9 cellular contexts compared by ENCODE assay signal in the genomic region with DNA sequence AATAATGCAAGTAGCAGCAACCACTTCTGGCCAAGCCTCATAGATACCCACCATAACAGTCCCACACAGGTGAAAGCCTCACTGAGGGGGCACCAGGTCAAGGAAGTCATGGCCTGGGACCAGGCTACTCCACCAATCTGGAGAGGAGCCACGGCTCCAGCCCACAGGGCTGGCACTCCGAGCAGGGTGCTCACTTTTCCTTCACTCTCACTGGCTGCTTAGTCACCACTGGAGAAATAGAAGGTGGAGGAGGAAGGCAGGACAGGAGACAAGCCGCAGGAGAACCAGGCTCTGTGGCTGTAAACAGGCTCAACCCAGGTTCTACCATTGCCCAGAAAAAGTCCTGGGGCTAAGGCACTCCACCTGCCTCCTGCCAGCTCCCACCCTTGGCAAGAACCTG. TPM values are rescaled to one million over a fixed set of nuclear protein-coding genes. Genes with fewer than 3 reads are reported as not detected.
DNase-seq lines count a peak whose midpoint lies in the region; ATAC-seq, FAIRE-seq and TF ChIP-seq lines count a peak whose summit lies in the region.
"Had no signal": no experiment of that assay in that cellular context is flagged by ENCODE, and none has a peak within 500 bp of the region (broad histone marks: within the 10 kb centered on the region; RNA-seq: fewer than 3 reads in every experiment).

No MANE protein-coding gene starts in this region.

- no peaks in the 10 kb centered on the region for H4K20me1 ChIP-seq in GM12878 (ENCODE audit: control insufficient read depth, insufficient read depth)

- no peak overlapping the region for H4K8ac ChIP-seq in mesendoderm (ENCODE audit: low read depth, low read length)

- H3K9me3 ChIP-seq in GM12878 (replicated peaks; ENCODE audit: control insufficient read depth, insufficient read depth, low read length), result no peaks in the 10 kb centered on the region

- peak overlapping the region; percentile 99 for H3K4me2 ChIP-seq in GM12878 (ENCODE audit: control insufficient read depth, insufficient read depth)
- H3K4me2 ChIP-seq in mesendoderm (ENCODE audit: low read length), result peak overlapping the region; percentile 45

- no TSS peak for BruUV-seq in GM12878 (replicated peaks; lab: Mats Ljungman, UMichigan)

- FAIRE-seq in GM12878 (lab: Jason Lieb, UNC), result no peak

- in situ Hi-C loops in GM12878 (cut with MboI), result no loop called here

- H4K5ac ChIP-seq in mesendoderm (ENCODE audit: low read length), result no peak overlapping the region

- POLR2A ChIA-PET in GM12878 (lab: Charles Lee), result interaction anchor here (0.5 to 2.6 kb wide), 2 partner anchors 26 to 42 kb away, joined by 7 to 15 read pairs; partner anchors contain the start of gene QRICH1

- H3K4me3 ChIP-seq in HL-60 (replicated peaks; ENCODE audit: insufficient read depth, low read length) (peak overlapping the region; percentile 96), GM12878 (peak overlapping the region; percentile 100), mesendoderm (ENCODE audit: low read length) (no peak overlapping the region)

- intact Hi-C loops in GM12878 (cut with micrococcal nuclease; ENCODE audit: unreplicated experiment), result no loop called here
- intact Hi-C loops in sciatic nerve (cut with DNase I), result no loop called here

- ATAC-seq in GM12878 (no peak), GM21447 (IDR thresholded peaks at IDR 0.05; ENCODE audit: unreplicated experiment) (no peak), sciatic nerve (no peak)

- H3K9ac ChIP-seq in GM12878 (ENCODE audit: control insufficient read depth, insufficient read depth, low read length) (peak overlapping the region; percentile 85), mesendoderm (ENCODE audit: low read length) (peak overlapping the region; percentile 99)

- H3K79me2 ChIP-seq in GM12878 (ENCODE audit: control insufficient read depth, insufficient read depth, low read length) (peaks cover 15% of the 10 kb centered on the region), mesendoderm (ENCODE audit: control insufficient read depth, insufficient read depth, low read length) (peaks cover 8% of the 10 kb centered on the region)

- peak overlapping the region; percentile 97 for H3K27ac ChIP-seq in 22Rv1
- H3K27ac ChIP-seq in HL-60 (replicated peaks), result peak overlapping the region; percentile 87
- peak overlapping the region; percentile 79 for H3K27ac ChIP-seq in GM12878 (ENCODE audit: control insufficient read depth, insufficient read depth)
- no peak overlapping the region for H3K27ac ChIP-seq in mesendoderm (ENCODE audit: low read depth, low read length)

- no peak overlapping the region for H3K18ac ChIP-seq in mesendoderm (ENCODE audit: low read length)

- no peak overlapping the region for H3K4ac ChIP-seq in mesendoderm (ENCODE audit: low read depth, low read length)

- H3K23ac ChIP-seq in mesendoderm (ENCODE audit: low read length), result no peak overlapping the region

- CTCF ChIA-PET in GM12878 (lab: Yijun Ruan, JAX), result interaction anchor here (2.3 kb wide), 1 partner anchor 25 kb away, joined by 12 read pairs; the partner anchor contains the start of gene QRICH1

- TF ChIP-seq POLR2A in GM12878 (IDR thresholded peaks at IDR 0.05; ENCODE audit: low read depth, low read length), result no peak

- H3K56ac ChIP-seq in mesendoderm (ENCODE audit: low read length), result peak overlapping the region; percentile 99

- TF ChIP-seq EP300 in GM12878 (IDR thresholded peaks at IDR 0.05; ENCODE audit: borderline replicate concordance in 1 of 2, control insufficient read depth in 1 of 2, low read depth in 2 of 2, low read length in 2 of 2), result no peak

- H3K4me1 ChIP-seq in GM12878 (ENCODE audit: control insufficient read depth, insufficient read depth, low read length) (peaks cover 10% of the 10 kb centered on the region), mesendoderm (ENCODE audit: control insufficient read depth, low read depth, low read length) (peaks cover 2% of the 10 kb centered on the region)

- SMC1A ChIA-PET in GM12878 (lab: Charles Lee; ENCODE audit: uncharacterized antibody, unreplicated experiment), result no interaction called here

- H3K27me3 ChIP-seq in HL-60 (ENCODE audit: insufficient read depth, poor library complexity, severe bottlenecking), result no peaks in the 10 kb centered on the region
- no peaks in the 10 kb centered on the region for H3K27me3 ChIP-seq in GM12878 (replicated peaks in 1 of 2; ENCODE audit: control insufficient read depth in 2 of 2, insufficient read depth in 2 of 2, low read length in 1 of 2)
- H3K27me3 ChIP-seq in mesendoderm (ENCODE audit: insufficient read depth, low read length, poor library complexity), result no peaks in the 10 kb centered on the region

- TF ChIP-seq CTCF in 22Rv1 (IDR thresholded peaks at IDR 0.05), result no peak
- TF ChIP-seq CTCF in HL-60 (IDR thresholded peaks at IDR 0.05; ENCODE audit: insufficient read depth, low read length), result no peak
- TF ChIP-seq CTCF in GM12878 (IDR thresholded peaks at IDR 0.05 in 2 of 3, conservative IDR thresholded peaks at IDR 0.05 in 1 of 3; ENCODE audit: control insufficient read depth in 2 of 3, extremely low read depth in 1 of 3, insufficient read depth in 1 of 3, low read depth in 3 of 3, low read length in 3 of 3), result no peak
- TF ChIP-seq CTCF in GM20000 (IDR thresholded peaks at IDR 0.05; ENCODE audit: extremely low read depth, missing control alignments), result no peak

- WGBS in GM12878 (ENCODE audit: insufficient coverage, insufficient replicate concordance, low lambda C conversion rate, missing lambda C conversion rate), result 45% methylated on average over 3 of the region's 3 CpGs
- WGBS in mesendoderm (ENCODE audit: extremely low coverage, insufficient coverage, low lambda C conversion rate), result no CpG with 5 or more reads among the region's 3 CpGs

- no peak for DNase-seq in HL-60 (ENCODE audit: low read depth in 1 of 2, low spot score in 1 of 2)
- no peak for DNase-seq in GM12878 (ENCODE audit: low read depth, low spot score)
- no peak for DNase-seq in mesendoderm
- no peak for DNase-seq in NK-92 treated with Interleukin-12 subunit alpha and Interleukin-12 subunit beta, amount 100 ng/mL, for 24 hours (lab: John Stamatoyannopoulos, UW)
- DNase-seq in GM20000 (ENCODE audit: low spot score), result no peak
- DNase-seq in sciatic nerve (ENCODE audit: low spot score), result no peak
- DNase-seq: NCI-H1694 treated with DMSO at 0.1 percent for 48 hours had no signal

- H2BK5ac ChIP-seq in mesendoderm (ENCODE audit: low read length), result no peak overlapping the region

- H2AK5ac ChIP-seq in mesendoderm (ENCODE audit: low read length), result no peak overlapping the region

- no peak overlapping the region for H2BK15ac ChIP-seq in mesendoderm (replicated peaks; ENCODE audit: low read depth)

- RAD21 ChIA-PET in GM12878 (lab: Charles Lee; ENCODE audit: unreplicated experiment), result no interaction called here

- TF ChIP-seq RAD21 in GM12878 (IDR thresholded peaks at IDR 0.05; ENCODE audit: insufficient read depth, low read depth, low read length), result no peak

- peaks cover 16 to 24% of the 10 kb centered on the region in 2 experiments for H3K36me3 ChIP-seq in GM12878 (ENCODE audit: control insufficient read depth in 2 of 2, insufficient read depth in 2 of 2, low read length in 1 of 2)
- H3K36me3 ChIP-seq in mesendoderm (ENCODE audit: control insufficient read depth, insufficient read depth, low read length), result peaks cover 9% of the 10 kb centered on the region

- no peak overlapping the region for H2AFZ ChIP-seq in GM12878 (ENCODE audit: control insufficient read depth, low read depth, low read length)

- H2BK120ac ChIP-seq in mesendoderm (ENCODE audit: low read depth, low read length), result no peak overlapping the region

- peaks cover 7% of the 10 kb centered on the region for H3K79me1 ChIP-seq in mesendoderm (ENCODE audit: low read length)

RNA-seq across cellular contexts. Expression of gene USP19, which starts 1.2 kb away (rescaled TPM):
- 44.3 and 49.9 TPM in 2 replicates for total RNA-seq in GM12878 (2013; cell fraction: nucleolus; rRNA removed)
- 33.6 and 35.2 TPM in 2 replicates for total RNA-seq in GM12878 (2014; rRNA removed)
- 16.1 and 16.6 TPM in 2 replicates for total RNA-seq in GM12878 (2014; rRNA removed; fragmentation: Illumina TruSeq; extraction: Trizol)
- 62.2 and 64.2 TPM in 2 replicates for total RNA-seq in GM12878 (2021)
- 23.8 TPM for polyA plus RNA-seq in GM12878 (2011; ENCODE audit: low read depth)
- 28.1 and 41.7 TPM in 2 replicates for polyA plus RNA-seq in GM12878 (2011; rRNA removed)
- 46.1 and 62.5 TPM in 2 replicates for polyA plus RNA-seq in GM12878 (2011; cell fraction: cytosol; rRNA removed)
- polyA plus RNA-seq in GM12878 (2011; cell fraction: nucleus; rRNA removed), result 150 and 158 TPM in 2 replicates
- 25.7 and 27.6 TPM in 2 replicates for polyA plus RNA-seq in GM12878 (2012)
- 11.1 and 25.7 TPM in 2 replicates for polyA plus RNA-seq in GM12878 (2014; fragmentation: Illumina TruSeq; extraction: Trizol)
- under 1 TPM; 0.24 to 0.68 TPM for polyA plus RNA-seq in GM12878 (2014; fragmentation: Nextera tagmentation; extraction: Ambion mirVana)
- polyA plus RNA-seq in GM12878 (2014; rRNA removed), result 40.7 and 44.8 TPM in 2 replicates
- 10 to 100 TPM; 32.7 to 36.6 TPM for polyA plus RNA-seq in GM12878 (2016; fragmentation: Nextera tagmentation; extraction: Ambion mirVana)
- polyA minus RNA-seq in GM12878 (2011; rRNA and poly(A)+ RNA removed), result 102 and 109 TPM in 2 replicates
- 24.2 and 26.1 TPM in 2 replicates for polyA minus RNA-seq in GM12878 (2011; cell fraction: cytosol; rRNA and poly(A)+ RNA removed)
- 25.5 and 46.9 TPM in 2 replicates for polyA minus RNA-seq in GM12878 (2011; cell fraction: nucleus; rRNA and poly(A)+ RNA removed)
- polyA plus RNA-seq in mesendoderm (2013, experiment 1 of 2), result 21.6 TPM
- 23.3 TPM for polyA plus RNA-seq in mesendoderm (2013, experiment 2 of 2)
- 55.7 TPM for total RNA-seq in sciatic nerve

RNA-seq across cellular contexts. Expression of gene LAMB2, which starts 13.4 kb away (rescaled TPM):
- 0.61 and 2.9 TPM in 2 replicates for total RNA-seq in GM12878 (2013; cell fraction: nucleolus; rRNA removed)
- total RNA-seq in GM12878 (2014; rRNA removed), result 0.23 TPM in 1 of 2 replicates, not detected in the other
- total RNA-seq in GM12878 (2014; rRNA removed; fragmentation: Illumina TruSeq; extraction: Trizol), result not detected in 2 replicates
- 3.2 and 3.3 TPM in 2 replicates for total RNA-seq in GM12878 (2021)
- polyA plus RNA-seq in GM12878 (2011; ENCODE audit: low read depth), result not detected
- polyA plus RNA-seq in GM12878 (2011; rRNA removed), result 0.18 TPM in 1 of 2 replicates, not detected in the other
- 0.15 and 0.42 TPM in 2 replicates for polyA plus RNA-seq in GM12878 (2011; cell fraction: cytosol; rRNA removed)
- polyA plus RNA-seq in GM12878 (2011; cell fraction: nucleus; rRNA removed), result 3.9 and 5.4 TPM in 2 replicates
- 0.44 TPM in 1 of 2 replicates, not detected in the other for polyA plus RNA-seq in GM12878 (2012)
- polyA plus RNA-seq in GM12878 (2014; fragmentation: Illumina TruSeq; extraction: Trizol), result 0.13 TPM in 1 of 2 replicates, not detected in the other
- not detected for polyA plus RNA-seq in GM12878 (2014; fragmentation: Nextera tagmentation; extraction: Ambion mirVana)
- 0.24 and 0.64 TPM in 2 replicates for polyA plus RNA-seq in GM12878 (2014; rRNA removed)
- polyA plus RNA-seq in GM12878 (2016; fragmentation: Nextera tagmentation; extraction: Ambion mirVana), result 1 to 10 TPM in 1 of 2 experiments, under 1 TPM in 1; 0.67 to 1.0 TPM
- polyA minus RNA-seq in GM12878 (2011; rRNA and poly(A)+ RNA removed), result 0.31 TPM in 1 of 2 replicates, not detected in the other
- not detected in 2 replicates for polyA minus RNA-seq in GM12878 (2011; cell fraction: cytosol; rRNA and poly(A)+ RNA removed)
- polyA minus RNA-seq in GM12878 (2011; cell fraction: nucleus; rRNA and poly(A)+ RNA removed), result 0.97 TPM in 1 of 2 replicates, not detected in the other
- polyA plus RNA-seq in mesendoderm (2013, experiment 1 of 2), result 60.3 TPM
- polyA plus RNA-seq in mesendoderm (2013, experiment 2 of 2), result 62.4 TPM
- total RNA-seq in sciatic nerve, result 515 TPM

RNA-seq across cellular contexts. Expression of gene QARS1, which starts 14.9 kb away (rescaled TPM):
- total RNA-seq in GM12878 (2013; cell fraction: nucleolus; rRNA removed), result 216 and 218 TPM in 2 replicates
- 461 and 476 TPM in 2 replicates for total RNA-seq in GM12878 (2014; rRNA removed)
- 199 and 212 TPM in 2 replicates for total RNA-seq in GM12878 (2014; rRNA removed; fragmentation: Illumina TruSeq; extraction: Trizol)
- total RNA-seq in GM12878 (2021), result 369 and 380 TPM in 2 replicates
- polyA plus RNA-seq in GM12878 (2011; ENCODE audit: low read depth), result 218 TPM
- 144 and 309 TPM in 2 replicates for polyA plus RNA-seq in GM12878 (2011; rRNA removed)
- polyA plus RNA-seq in GM12878 (2011; cell fraction: cytosol; rRNA removed), result 527 and 634 TPM in 2 replicates
- polyA plus RNA-seq in GM12878 (2011; cell fraction: nucleus; rRNA removed), result 904 and 1,136 TPM in 2 replicates
- 327 and 350 TPM in 2 replicates for polyA plus RNA-seq in GM12878 (2012)
- polyA plus RNA-seq in GM12878 (2014; fragmentation: Illumina TruSeq; extraction: Trizol), result 249 and 362 TPM in 2 replicates
- 100 to 1,000 TPM; 229 to 328 TPM for polyA plus RNA-seq in GM12878 (2014; fragmentation: Nextera tagmentation; extraction: Ambion mirVana)
- 385 and 397 TPM in 2 replicates for polyA plus RNA-seq in GM12878 (2014; rRNA removed)
- polyA plus RNA-seq in GM12878 (2016; fragmentation: Nextera tagmentation; extraction: Ambion mirVana), result 100 to 1,000 TPM; 168 to 185 TPM
- polyA minus RNA-seq in GM12878 (2011; rRNA and poly(A)+ RNA removed), result 263 and 286 TPM in 2 replicates
- 87.8 and 145 TPM in 2 replicates for polyA minus RNA-seq in GM12878 (2011; cell fraction: cytosol; rRNA and poly(A)+ RNA removed)
- polyA minus RNA-seq in GM12878 (2011; cell fraction: nucleus; rRNA and poly(A)+ RNA removed), result 189 and 310 TPM in 2 replicates
- polyA plus RNA-seq in mesendoderm (2013, experiment 1 of 2), result 331 TPM
- 331 TPM for polyA plus RNA-seq in mesendoderm (2013, experiment 2 of 2)
- 123 TPM for total RNA-seq in sciatic nerve

RNA-seq across cellular contexts. Expression of gene QRICH1, which starts 25.6 kb away (rescaled TPM):
- 118 and 125 TPM in 2 replicates for total RNA-seq in GM12878 (2013; cell fraction: nucleolus; rRNA removed)
- 93.8 and 95.7 TPM in 2 replicates for total RNA-seq in GM12878 (2014; rRNA removed)
- 78.1 and 85.6 TPM in 2 replicates for total RNA-seq in GM12878 (2014; rRNA removed; fragmentation: Illumina TruSeq; extraction: Trizol)
- total RNA-seq in GM12878 (2021), result 89.5 and 96.9 TPM in 2 replicates
- 27.6 TPM for polyA plus RNA-seq in GM12878 (2011; ENCODE audit: low read depth)
- 52.1 and 86.8 TPM in 2 replicates for polyA plus RNA-seq in GM12878 (2011; rRNA removed)
- polyA plus RNA-seq in GM12878 (2011; cell fraction: cytosol; rRNA removed), result 91.0 and 91.5 TPM in 2 replicates
- polyA plus RNA-seq in GM12878 (2011; cell fraction: nucleus; rRNA removed), result 154 and 169 TPM in 2 replicates
- 39.4 and 46.0 TPM in 2 replicates for polyA plus RNA-seq in GM12878 (2012)
- polyA plus RNA-seq in GM12878 (2014; fragmentation: Illumina TruSeq; extraction: Trizol), result 84.8 and 356 TPM in 2 replicates
- 10 to 100 TPM; 22.2 to 23.3 TPM for polyA plus RNA-seq in GM12878 (2014; fragmentation: Nextera tagmentation; extraction: Ambion mirVana)
- 116 and 117 TPM in 2 replicates for polyA plus RNA-seq in GM12878 (2014; rRNA removed)
- 10 to 100 TPM; 41.6 to 48.7 TPM for polyA plus RNA-seq in GM12878 (2016; fragmentation: Nextera tagmentation; extraction: Ambion mirVana)
- 101 and 137 TPM in 2 replicates for polyA minus RNA-seq in GM12878 (2011; rRNA and poly(A)+ RNA removed)
- 69.2 and 88.9 TPM in 2 replicates for polyA minus RNA-seq in GM12878 (2011; cell fraction: cytosol; rRNA and poly(A)+ RNA removed)
- 29.7 and 41.9 TPM in 2 replicates for polyA minus RNA-seq in GM12878 (2011; cell fraction: nucleus; rRNA and poly(A)+ RNA removed)
- polyA plus RNA-seq in mesendoderm (2013, experiment 1 of 2), result 123 TPM
- 126 TPM for polyA plus RNA-seq in mesendoderm (2013, experiment 2 of 2)
- 101 TPM for total RNA-seq in sciatic nerve

RNA-seq across cellular contexts. Expression of gene CCDC71, which starts 46.7 kb away (rescaled TPM):
- 51.7 and 62.8 TPM in 2 replicates for total RNA-seq in GM12878 (2013; cell fraction: nucleolus; rRNA removed)
- total RNA-seq in GM12878 (2014; rRNA removed) (34.0 and 38.0 TPM in 2 replicates), GM12878 (2014; rRNA removed; fragmentation: Illumina TruSeq; extraction: Trizol) (19.9 and 21.8 TPM in 2 replicates), GM12878 (2021) (30.3 and 31.8 TPM in 2 replicates), sciatic nerve (20.7 TPM)
- 8.9 TPM for polyA plus RNA-seq in GM12878 (2011; ENCODE audit: low read depth)
- polyA plus RNA-seq in GM12878 (2011; rRNA removed) (6.4 and 12.4 TPM in 2 replicates), GM12878 (2014; fragmentation: Illumina TruSeq; extraction: Trizol) (6.9 and 19.7 TPM in 2 replicates), GM12878 (2014; fragmentation: Nextera tagmentation; extraction: Ambion mirVana) (under 1 TPM; 0.20 to 0.24 TPM), GM12878 (2014; rRNA removed) (31.8 and 36.1 TPM in 2 replicates), GM12878 (2016; fragmentation: Nextera tagmentation; extraction: Ambion mirVana) (1 to 10 TPM; 1.0 to 1.7 TPM)
- 21.4 and 25.7 TPM in 2 replicates for polyA plus RNA-seq in GM12878 (2011; cell fraction: cytosol; rRNA removed)
- 16.0 and 17.1 TPM in 2 replicates for polyA plus RNA-seq in GM12878 (2011; cell fraction: nucleus; rRNA removed)
- polyA plus RNA-seq in GM12878 (2012), result 16.7 and 17.5 TPM in 2 replicates
- 34.0 and 50.8 TPM in 2 replicates for polyA minus RNA-seq in GM12878 (2011; rRNA and poly(A)+ RNA removed)
- polyA minus RNA-seq in GM12878 (2011; cell fraction: cytosol; rRNA and poly(A)+ RNA removed), result 8.7 and 10.4 TPM in 2 replicates
- polyA minus RNA-seq in GM12878 (2011; cell fraction: nucleus; rRNA and poly(A)+ RNA removed), result 27.1 and 41.2 TPM in 2 replicates
- 23.9 TPM for polyA plus RNA-seq in mesendoderm (2013, experiment 1 of 2)
- polyA plus RNA-seq in mesendoderm (2013, experiment 2 of 2), result 24.1 TPM

Comparison
In these comparisons a context has a peak if more than half of its experiments do, and no peak if none do; other contexts are left out.
1. RNA of gene LAMB2, which starts 13.4 kb away (total RNA-seq): 515 TPM in sciatic nerve (single experiment); 0.23 to 3.3 TPM in GM12878; every median in the first group is over 100 times any median in the second.